In the genomic region with DNA sequence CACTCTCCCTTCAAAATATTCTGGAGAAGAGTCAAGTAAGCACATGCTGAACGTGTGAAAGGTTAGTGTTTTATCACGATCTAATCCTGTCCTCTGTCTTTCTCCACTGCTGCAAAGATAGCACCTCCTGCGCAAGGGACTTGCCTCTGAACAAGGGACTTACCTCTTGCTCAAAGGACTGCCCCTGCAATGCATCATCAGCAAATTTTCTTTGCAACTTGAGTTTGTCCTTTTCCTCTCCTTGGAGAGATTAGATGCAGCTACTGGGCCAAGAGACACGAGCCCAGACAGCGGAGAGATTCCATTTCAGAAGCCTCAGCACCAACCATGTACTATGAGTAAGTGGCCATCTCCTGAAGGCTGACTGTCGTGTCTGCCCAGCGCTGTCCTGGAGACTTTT, we compare ENCODE assay signal across 13 cellular contexts.
A peak's percentile ranks its signal among the peaks of the same experiment; 100 is the strongest.
DNase-seq lines count a peak whose midpoint lies in the region; ATAC-seq and TF ChIP-seq lines count a peak whose summit lies in the region.
"Had no signal": no experiment of that assay in that cellular context is flagged by ENCODE, and none has a peak within 500 bp of the region (broad histone marks: within the 10 kb centered on the region; RNA-seq: fewer than 3 reads in every experiment).

No MANE protein-coding gene starts in this region.

- H3K4me2 ChIP-seq in BLaER1, result peak overlapping the region; percentile 80

- no peaks in the 10 kb centered on the region for H3K36me3 ChIP-seq in BLaER1
- H3K36me3 ChIP-seq: BE2C had no signal

- H3K4me3 ChIP-seq in right cardiac atrium (ENCODE audit: low read length) (no peak overlapping the region), BLaER1 (no peak overlapping the region; the same call in 1 of the 2 replicates)

- no peak for TF ChIP-seq CTCF in VCaP (conservative IDR thresholded peaks at IDR 0.05)

- ATAC-seq in right cardiac atrium (no peak), GM18873 (IDR thresholded peaks at IDR 0.05; ENCODE audit: low FRiP score, unreplicated experiment) (no peak), HG03280 (IDR thresholded peaks at IDR 0.05; ENCODE audit: unreplicated experiment) (no peak)

- H3K4me1 ChIP-seq in right cardiac atrium (ENCODE audit: control insufficient read depth, insufficient read depth, low read length) (no peaks in the 10 kb centered on the region), BLaER1 (peaks cover 68% of the 10 kb centered on the region)
- H3K4me1 ChIP-seq: BE2C had no signal

- WGBS in right cardiac atrium, result 47% methylated on average over 7 of the region's 7 CpGs

- H4K20me1 ChIP-seq in BLaER1, result no peaks in the 10 kb centered on the region

- H3K9ac ChIP-seq in BLaER1, result no peak overlapping the region

- H3K27ac ChIP-seq in right cardiac atrium (ENCODE audit: low read length) (no peak overlapping the region), BLaER1 (no peak overlapping the region), VCaP (peak overlapping the region; percentile 97)

- H3K9me3 ChIP-seq in right cardiac atrium (ENCODE audit: control insufficient read depth, low read length) (no peaks in the 10 kb centered on the region), BLaER1 (no peaks in the 10 kb centered on the region)
- H3K9me3 ChIP-seq: BE2C had no signal

- intact Hi-C loops in cardiac septum (cut with DNase I) (no loop called here), right cardiac atrium (cut with DNase I) (no loop called here)

- DNase-seq in cardiac septum (ENCODE audit: low spot score) (peak; percentile 36), right cardiac atrium (no peak), ureter (ENCODE audit: low spot score) (peak; percentile 1)
- DNase-seq: 8988T; BE2C; CD4-positive, alpha-beta memory T cell; DMS79 treated with DMSO at 0.1 percent for 48 hours; GF-D8; H9 had no signal

- H3K27me3 ChIP-seq in right cardiac atrium (ENCODE audit: control insufficient read depth, insufficient read depth) (no peaks in the 10 kb centered on the region), BLaER1 (no peaks in the 10 kb centered on the region)
- H3K27me3 ChIP-seq: BE2C had no signal

Comparison
In these comparisons a context has a peak if more than half of its experiments do, and no peak if none do; other contexts are left out.
1. DNase-seq: peak in cardiac septum (single experiment) and ureter (single experiment); none in right cardiac atrium (0 of 3).